14 cellular contexts compared by ENCODE assay signal in genomic region chr20:38001173-38001875, GRCh38. TPM values are rescaled to one million over a fixed set of nuclear protein-coding genes. Genes with fewer than 3 reads are reported as not detected.
DNase-seq lines count a peak whose midpoint lies in the region; ATAC-seq and TF ChIP-seq lines count a peak whose summit lies in the region.
"Had no signal": no experiment of that assay in that cellular context is flagged by ENCODE, and none has a peak within 500 bp of the region (broad histone marks: within the 10 kb centered on the region; RNA-seq: fewer than 3 reads in every experiment).

No MANE protein-coding gene starts in this region.

- peaks cover 16% of the 10 kb centered on the region; the same call in 1 of the 2 replicates for H3K36me3 ChIP-seq in ACC112 (ENCODE audit: insufficient read depth, low read length)

- H3K27me3 ChIP-seq in ACC112 (ENCODE audit: insufficient read depth, low read length): no peaks in the 10 kb centered on the region
- H3K27me3 ChIP-seq: upper lobe of left lung had no signal

- DNase-seq in EL: peak; percentile 72
- peak; percentile 52 for DNase-seq in activated CD4-positive, alpha-beta memory T cell treated with anti-CD3 and anti-CD28 coated beads for 36 hours
- DNase-seq in fibroblast of the aortic adventitia (ENCODE audit: low read depth): peak; percentile 75
- no peak for DNase-seq in T-helper 9 cell
- DNase-seq in DMS 273 treated with DMSO at 0.1 percent for 48 hours (lab: John Stamatoyannopoulos, UW): no peak
- DNase-seq: NCI-H1092 treated with DMSO at 0.1 percent for 48 hours had no signal

- H3K4me1 Mint-ChIP-seq in activated CD4-positive, alpha-beta memory T cell treated with anti-CD3 and anti-CD28 coated beads for 36 hours (ENCODE audit: low read depth): peaks cover 40% of the 10 kb centered on the region

- H3K4me3 Mint-ChIP-seq in activated CD4-positive, alpha-beta memory T cell treated with anti-CD3 and anti-CD28 coated beads for 36 hours: no peak overlapping the region
- H3K4me3 Mint-ChIP-seq: mesothelial cell of epicardium had no signal

- peaks cover 68% of the 10 kb centered on the region for H3K36me3 Mint-ChIP-seq in activated CD4-positive, alpha-beta memory T cell treated with anti-CD3 and anti-CD28 coated beads for 36 hours

- peak overlapping the region; percentile 79 for H3K27ac ChIP-seq in ACC112 (ENCODE audit: low read depth, low read length)
- H3K27ac ChIP-seq: coronary artery, HL-60, prostate gland, upper lobe of left lung had no signal

- peaks cover 19% of the 10 kb centered on the region for H3K4me1 ChIP-seq in ACC112 (ENCODE audit: control insufficient read depth, insufficient read depth, low read length, unreplicated experiment)
- H3K4me1 ChIP-seq: prostate gland, upper lobe of left lung had no signal

- no peak for TF ChIP-seq CTCF in fibroblast of the aortic adventitia (IDR thresholded peaks at IDR 0.05; ENCODE audit: insufficient read depth, low read length)

- no peaks in the 10 kb centered on the region for H3K79me2 ChIP-seq in ACC112 (ENCODE audit: control insufficient read depth, insufficient read depth, low read length, unreplicated experiment)

- H2AFZ ChIP-seq in ACC112 (ENCODE audit: low read length, unreplicated experiment): no peak overlapping the region

- peak overlapping the region; percentile 65 for H3K27ac Mint-ChIP-seq in activated CD4-positive, alpha-beta memory T cell treated with anti-CD3 and anti-CD28 coated beads for 36 hours
- H3K27ac Mint-ChIP-seq: mesothelial cell of epicardium had no signal

- 0 out of 2 replicates have a peak overlapping the region, but pooled peaks have one; percentile 44 for H3K4me3 ChIP-seq in ACC112 (ENCODE audit: low read depth, low read length)
- H3K4me3 ChIP-seq in fibroblast of the aortic adventitia (ENCODE audit: low read depth, low read length): no peak overlapping the region
- H3K4me3 ChIP-seq: coronary artery, prostate gland, upper lobe of left lung had no signal

- ATAC-seq in HG03280 (IDR thresholded peaks at IDR 0.05; ENCODE audit: unreplicated experiment) (no peak), HG03097 (IDR thresholded peaks at IDR 0.05; ENCODE audit: low FRiP score, unreplicated experiment) (no peak)

- intact Hi-C loops in activated CD4-positive, alpha-beta memory T cell treated with anti-CD3 and anti-CD28 coated beads for 36 hours (cut with micrococcal nuclease): loop anchor here (1.0 to 2.0 kb wide), 2 partner anchors 11 to 43 kb away; no protein-coding TSS in a partner anchor

- no peaks in the 10 kb centered on the region for H3K27me3 Mint-ChIP-seq in activated CD4-positive, alpha-beta memory T cell treated with anti-CD3 and anti-CD28 coated beads for 36 hours

- CTCF ChIA-PET in activated CD4-positive, alpha-beta memory T cell treated with anti-CD3 and anti-CD28 coated beads for 36 hours (lab: Charles Lee): interaction anchor here (2.3 kb wide), 1 partner anchor 9 kb away, joined by 10 read pairs; no protein-coding TSS in a partner anchor

- H3K9me3 Mint-ChIP-seq in activated CD4-positive, alpha-beta memory T cell treated with anti-CD3 and anti-CD28 coated beads for 36 hours: no peaks in the 10 kb centered on the region
- H3K9me3 Mint-ChIP-seq: mesothelial cell of epicardium had no signal

- POLR2A ChIA-PET in activated CD4-positive, alpha-beta memory T cell treated with anti-CD3 and anti-CD28 coated beads for 36 hours (lab: Charles Lee): no interaction called here

RNA-seq across cellular contexts. Expression of gene TTI1, which starts 31.9 kb away (rescaled TPM):
- total RNA-seq in activated CD4-positive, alpha-beta memory T cell treated with anti-CD3 and anti-CD28 coated beads for 36 hours: 10 to 100 TPM; 31.8 to 32.7 TPM
- 4.3 and 26.0 TPM in 2 replicates for total RNA-seq in fibroblast of the aortic adventitia (ENCODE audit: low replicate concordance)

RNA-seq across cellular contexts. Expression of gene RPRD1B, which starts 32.2 kb away (rescaled TPM):
- 10 to 100 TPM; 26.2 to 28.9 TPM for total RNA-seq in activated CD4-positive, alpha-beta memory T cell treated with anti-CD3 and anti-CD28 coated beads for 36 hours
- total RNA-seq in fibroblast of the aortic adventitia (ENCODE audit: low replicate concordance): 19.5 and 36.0 TPM in 2 replicates

Comparison
In these comparisons a context has a peak if more than half of its experiments do, and no peak if none do; other contexts are left out.
1. DNase-seq: peak in EL (single experiment), activated CD4-positive, alpha-beta memory T cell treated with anti-CD3 and anti-CD28 coated beads for 36 hours (single experiment) and fibroblast of the aortic adventitia (single experiment); none in T-helper 9 cell (single experiment) and DMS 273 treated with DMSO at 0.1 percent for 48 hours (single experiment).